In genomic region chr4:6471303-6472007, GRCh38 we compare ENCODE assay signal across 9 cellular contexts. TPM values are rescaled to one million over a fixed set of nuclear protein-coding genes. Genes with fewer than 3 reads are reported as not detected.
DNase-seq lines count a peak whose midpoint lies in the region.
"Had no signal": no experiment of that assay in that cellular context is flagged by ENCODE, and none has a peak within 500 bp of the region (broad histone marks: within the 10 kb centered on the region; RNA-seq: fewer than 3 reads in every experiment).

No MANE protein-coding gene starts in this region.

- H4K8ac ChIP-seq in mesenchymal stem cell (ENCODE audit: low read length), result no peak overlapping the region

- no peak overlapping the region for H3K9ac ChIP-seq in mesenchymal stem cell (ENCODE audit: low read length)

- H2BK12ac ChIP-seq in mesenchymal stem cell (ENCODE audit: low read length in 2 of 2), result no peak overlapping the region

- no peak overlapping the region for H2BK15ac ChIP-seq in mesenchymal stem cell (ENCODE audit: low read depth, poor library complexity, severe bottlenecking)

- H2AFZ ChIP-seq in mesenchymal stem cell (ENCODE audit: low read depth, low read length), result no peak overlapping the region

- peaks cover 67 to 72% of the 10 kb centered on the region in 2 experiments for H3K27me3 ChIP-seq in mesenchymal stem cell (ENCODE audit: control insufficient read depth in 1 of 2, insufficient read depth in 1 of 2, low read length in 2 of 2)
- peaks cover 40% of the 10 kb centered on the region for H3K27me3 ChIP-seq in thymus (ENCODE audit: control insufficient read depth, insufficient read depth)

- H2BK5ac ChIP-seq in mesenchymal stem cell (ENCODE audit: low read depth, low read length, poor library complexity, severe bottlenecking), result no peak overlapping the region

- H3K18ac ChIP-seq in mesenchymal stem cell (ENCODE audit: low read depth in 1 of 2, low read length in 2 of 2), result no peak overlapping the region

- H3K4me3 ChIP-seq in mesenchymal stem cell (ENCODE audit: insufficient read depth in 1 of 2, low read depth in 1 of 2, low read length in 2 of 2) (no peak overlapping the region), thymus (ENCODE audit: low read length) (peak overlapping the region; percentile 3)

- no peak overlapping the region for H3K23ac ChIP-seq in mesenchymal stem cell (ENCODE audit: low read length in 2 of 2)

- H3K27ac ChIP-seq in caudate nucleus (ENCODE audit: low read depth, low read length), result peak overlapping the region; percentile 87
- H3K27ac ChIP-seq in mesenchymal stem cell (ENCODE audit: low read length, poor library complexity, severe bottlenecking), result no peak overlapping the region
- H3K27ac ChIP-seq in thymus (ENCODE audit: low read depth), result no peak overlapping the region

- H3K36me3 ChIP-seq in mesenchymal stem cell (ENCODE audit: control insufficient read depth in 1 of 2, insufficient read depth in 2 of 2, low read depth in 1 of 2, low read length in 2 of 2) (no peaks in the 10 kb centered on the region), thymus (ENCODE audit: control insufficient read depth, insufficient read depth) (no peaks in the 10 kb centered on the region)

- H3K4me2 ChIP-seq in mesenchymal stem cell (ENCODE audit: low read length, poor library complexity, severe bottlenecking), result peak overlapping the region; percentile 89

- H3K9me3 ChIP-seq in mesenchymal stem cell (ENCODE audit: control insufficient read depth, low read length), result no peaks in the 10 kb centered on the region
- no peaks in the 10 kb centered on the region for H3K9me3 ChIP-seq in thymus (ENCODE audit: control insufficient read depth)

- no peaks in the 10 kb centered on the region for H3K79me1 ChIP-seq in mesenchymal stem cell (replicated peaks; ENCODE audit: low read length, poor library complexity, severe bottlenecking)

- peaks cover 16% of the 10 kb centered on the region for H3K4me1 ChIP-seq in mesenchymal stem cell (ENCODE audit: control insufficient read depth, insufficient read depth, low read depth, low read length)
- no peaks in the 10 kb centered on the region for H3K4me1 ChIP-seq in thymus (ENCODE audit: control insufficient read depth, insufficient read depth, low read length)

- no peak overlapping the region for H4K91ac ChIP-seq in mesenchymal stem cell (ENCODE audit: low read length)

- no peak overlapping the region for H2BK120ac ChIP-seq in mesenchymal stem cell (ENCODE audit: low read depth, low read length)

- 5% methylated on average over 15 of the region's 28 CpGs for WGBS in mesenchymal stem cell
- 8% methylated on average over 28 of the region's 28 CpGs for WGBS in thymus

- peak; percentile 38 for DNase-seq in activated CD8-positive, alpha-beta memory T cell treated with anti-CD3 and anti-CD28 coated beads for 24 hours
- no peak for DNase-seq in activated CD8-positive, alpha-beta memory T cell treated with anti-CD3 and anti-CD28 coated beads, Interleukin-2, amount 50 U/mL, for 4 hours
- DNase-seq in caudate nucleus (lab: John Stamatoyannopoulos, UW) (peak in 1 of 61 donors; percentile 72), mesenchymal stem cell (peak; percentile 6), GOT3 (lab: John Stamatoyannopoulos, UW) (no peak), H4 (ENCODE audit: low spot score) (no peak), NCI-H1048 (lab: John Stamatoyannopoulos, UW) (no peak)
- DNase-seq: SHP77 treated with DMSO at 0.1 percent for 48 hours had no signal

- H2AK5ac ChIP-seq in mesenchymal stem cell (ENCODE audit: low read length, severe bottlenecking), result no peak overlapping the region

- no peak overlapping the region for H3K14ac ChIP-seq in mesenchymal stem cell (ENCODE audit: low read length in 2 of 2)

- no peak overlapping the region for H3K4ac ChIP-seq in mesenchymal stem cell (ENCODE audit: low read depth in 1 of 2, low read length in 2 of 2)

RNA-seq across cellular contexts. Expression of gene PPP2R2C, which starts 1.0 kb away (rescaled TPM):
- polyA plus RNA-seq in mesenchymal stem cell (2013, experiment 1 of 2), result not detected
- polyA plus RNA-seq in mesenchymal stem cell (2013, experiment 2 of 2), result not detected
- polyA plus RNA-seq in thymus, result 6.4 TPM
- 0.91 and 1.3 TPM in 2 replicates for total RNA-seq in H4 (2014; rRNA removed; shearing (Covaris generic))

Comparison
In these comparisons a context has a peak if more than half of its experiments do, and no peak if none do; other contexts are left out.
1. DNase-seq: peak in activated CD8-positive, alpha-beta memory T cell treated with anti-CD3 and anti-CD28 coated beads for 24 hours (single experiment) and mesenchymal stem cell (single experiment); none in activated CD8-positive, alpha-beta memory T cell treated with anti-CD3 and anti-CD28 coated beads, Interleukin-2, amount 50 U/mL, for 4 hours (single experiment), GOT3 (single experiment), H4 (single experiment) and NCI-H1048 (single experiment).